Comparison of ENCODE assay signal across 17 cellular contexts in the genomic region with DNA sequence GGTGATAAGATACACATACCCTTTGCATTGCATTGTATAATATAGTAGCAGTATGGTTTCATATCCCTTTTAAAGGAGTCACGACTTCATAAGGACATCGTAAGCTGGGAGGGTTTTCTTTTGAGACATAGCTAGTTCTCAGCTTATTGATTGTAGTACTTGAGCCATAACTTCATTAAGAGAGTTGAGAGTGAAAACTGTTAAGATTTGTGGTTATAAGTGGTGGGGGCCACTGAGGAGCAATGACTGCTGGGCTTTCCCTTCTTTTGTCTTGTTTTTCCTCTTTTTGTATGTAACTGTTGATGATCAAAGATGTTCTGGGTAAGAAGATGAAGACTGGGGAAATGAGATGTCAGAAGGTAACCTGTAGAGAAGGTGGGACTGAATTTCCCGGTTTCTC. TPM values are rescaled to one million over a fixed set of nuclear protein-coding genes. Genes with fewer than 3 reads are reported as not detected.
DNase-seq lines count a peak whose midpoint lies in the region; ATAC-seq, FAIRE-seq and TF ChIP-seq lines count a peak whose summit lies in the region.
"Had no signal": no experiment of that assay in that cellular context is flagged by ENCODE, and none has a peak within 500 bp of the region (broad histone marks: within the 10 kb centered on the region; RNA-seq: fewer than 3 reads in every experiment).

No MANE protein-coding gene starts in this region.

- no peak for TF ChIP-seq POLR2A in GM12891 (IDR thresholded peaks at IDR 0.05; ENCODE audit: low read depth, low read length)

- peak overlapping the region in 2 of 4 donors; percentile 3 to 54 for H3K4me3 Mint-ChIP-seq in CD4-positive, CD25-positive, alpha-beta regulatory T cell
- H3K4me3 Mint-ChIP-seq in activated T-helper 17 cell treated with anti-CD3 and anti-CD28 coated beads, Interleukin-2, amount 50 U/mL, for 72 hours: peak overlapping the region; percentile 48

- H3K4me3 ChIP-seq in CD4-positive, CD25-positive, alpha-beta regulatory T cell (ENCODE audit: low read depth, low read length): no peak overlapping the region
- H3K4me3 ChIP-seq: suprapubic skin had no signal

- peaks cover 4% of the 10 kb centered on the region for H3K36me3 Mint-ChIP-seq in CD4-positive, CD25-positive, alpha-beta regulatory T cell
- peaks cover 32% of the 10 kb centered on the region for H3K36me3 Mint-ChIP-seq in activated T-helper 17 cell treated with anti-CD3 and anti-CD28 coated beads, Interleukin-2, amount 50 U/mL, for 72 hours (ENCODE audit: low read depth)

- peaks cover 4% of the 10 kb centered on the region for H3K36me3 ChIP-seq in CD4-positive, CD25-positive, alpha-beta regulatory T cell (ENCODE audit: control insufficient read depth, insufficient read depth, low read length)
- H3K36me3 ChIP-seq: BE2C, suprapubic skin had no signal

- no peak overlapping the region for H3K27ac ChIP-seq in CD4-positive, CD25-positive, alpha-beta regulatory T cell (ENCODE audit: insufficient read depth, low read length, poor library complexity, severe bottlenecking)
- H3K27ac ChIP-seq: suprapubic skin had no signal

- no peaks in the 10 kb centered on the region for H3K9me3 Mint-ChIP-seq in CD4-positive, CD25-positive, alpha-beta regulatory T cell
- no peaks in the 10 kb centered on the region for H3K9me3 Mint-ChIP-seq in activated T-helper 17 cell treated with anti-CD3 and anti-CD28 coated beads, Interleukin-2, amount 50 U/mL, for 72 hours

- H3K27me3 ChIP-seq in CD4-positive, CD25-positive, alpha-beta regulatory T cell (ENCODE audit: control insufficient read depth, insufficient read depth, low read length): no peaks in the 10 kb centered on the region
- H3K27me3 ChIP-seq: BE2C, suprapubic skin had no signal

- peak overlapping the region in 2 of 3 donors; percentile 29 to 80 for H3K27ac Mint-ChIP-seq in CD4-positive, CD25-positive, alpha-beta regulatory T cell
- peak overlapping the region; percentile 84 for H3K27ac Mint-ChIP-seq in activated T-helper 17 cell treated with anti-CD3 and anti-CD28 coated beads, Interleukin-2, amount 50 U/mL, for 72 hours

- H3K27me3 Mint-ChIP-seq in CD4-positive, CD25-positive, alpha-beta regulatory T cell: no peaks in the 10 kb centered on the region
- H3K27me3 Mint-ChIP-seq in activated T-helper 17 cell treated with anti-CD3 and anti-CD28 coated beads, Interleukin-2, amount 50 U/mL, for 72 hours: no peaks in the 10 kb centered on the region

- FAIRE-seq in GM12891 (lab: Jason Lieb, UNC): no peak
- FAIRE-seq: GM18507 had no signal

- H3K4me1 Mint-ChIP-seq in CD4-positive, CD25-positive, alpha-beta regulatory T cell: peaks cover 29 to 69% (median 48%) of the 10 kb centered on the region in 4 donors
- H3K4me1 Mint-ChIP-seq in activated T-helper 17 cell treated with anti-CD3 and anti-CD28 coated beads, Interleukin-2, amount 50 U/mL, for 72 hours: peaks cover 47% of the 10 kb centered on the region

- ATAC-seq in CD4-positive, CD25-positive, alpha-beta regulatory T cell (ENCODE audit: low read depth in 2 of 2): no peak
- peak; percentile 60 for ATAC-seq in HG02885 (IDR thresholded peaks at IDR 0.05; ENCODE audit: poor library complexity, unreplicated experiment)
- ATAC-seq in activated T-helper 17 cell treated with anti-CD3 and anti-CD28 coated beads, Interleukin-2, amount 50 U/mL, for 72 hours (replicated peaks): peak; percentile 88

- H3K4me1 ChIP-seq in CD4-positive, CD25-positive, alpha-beta regulatory T cell (ENCODE audit: control insufficient read depth, insufficient read depth, low read length, poor library complexity, severe bottlenecking): peaks cover 22% of the 10 kb centered on the region
- H3K4me1 ChIP-seq: BE2C, suprapubic skin had no signal

- H3K9me3 ChIP-seq in CD4-positive, CD25-positive, alpha-beta regulatory T cell (ENCODE audit: control insufficient read depth in 2 of 2, low read length in 2 of 2): no peaks in the 10 kb centered on the region
- H3K9me3 ChIP-seq: BE2C, suprapubic skin had no signal

- DNase-seq in CD4-positive, CD25-positive, alpha-beta regulatory T cell: peak in 1 of 3 donors; percentile 28
- DNase-seq in GM12891 (ENCODE audit: insufficient read length, low spot score): no peak
- DNase-seq in NCI-H2029 treated with DMSO at 0.1 percent for 48 hours (lab: John Stamatoyannopoulos, UW): no peak
- no peak for DNase-seq in GM03348 (ENCODE audit: low spot score)
- no peak for DNase-seq in NCI-H69 (lab: John Stamatoyannopoulos, UW)
- DNase-seq in SKM-1 treated with dmso at 0.1 percent for 144 hours (lab: John Stamatoyannopoulos, UW; ENCODE audit: unreplicated experiment): no peak
- DNase-seq: activated CD4-positive, alpha-beta T cell treated with anti-CD3 and anti-CD28 coated beads, Interleukin-2, amount 50 U/mL, for 48 hours; amygdala; BE2C; mammary epithelial cell; MM.1S; nucleus accumbens had no signal

TF ChIP-seq in GM12891, 5 proteins besides CTCF, POLR2A, EP300 and RAD21:
- no peak for TF ChIP-seq POLR2AphosphoS5 (IDR thresholded peaks at IDR 0.05; ENCODE audit: low read depth, low read length)
- TF ChIP-seq SPI1 (IDR thresholded peaks at IDR 0.05; ENCODE audit: low read depth, low read length): peak; percentile 65
- no peak for TF ChIP-seq TAF1 (IDR thresholded peaks at IDR 0.05; ENCODE audit: low read depth, low read length)
- no peak for TF ChIP-seq PAX5 (IDR thresholded peaks at IDR 0.05; ENCODE audit: insufficient read depth, low read length, severe bottlenecking)
- no peak for TF ChIP-seq POU2F2 (IDR thresholded peaks at IDR 0.05; ENCODE audit: low read depth, low read length)

RNA-seq across cellular contexts. Expression of a gene that starts 11.0 kb away (rescaled TPM):
- total RNA-seq in CD4-positive, CD25-positive, alpha-beta regulatory T cell: 38.0 TPM
- 1 to 10 TPM; 2.9 to 4.6 (median 4.0) TPM for polyA plus RNA-seq in CD4-positive, CD25-positive, alpha-beta regulatory T cell
- 47.7 TPM for polyA plus RNA-seq in GM12891 (2012; ENCODE audit: low read depth, missing spikeins)
- 10 to 100 TPM; 54.1 to 77.8 TPM for total RNA-seq in activated T-helper 17 cell treated with anti-CD3 and anti-CD28 coated beads, Interleukin-2, amount 50 U/mL, for 72 hours

RNA-seq across cellular contexts. Expression of a gene that starts 12.0 kb away (rescaled TPM):
- 15.1 TPM for total RNA-seq in CD4-positive, CD25-positive, alpha-beta regulatory T cell
- 10 to 100 TPM; 57.6 to 83.6 (median 72.8) TPM for polyA plus RNA-seq in CD4-positive, CD25-positive, alpha-beta regulatory T cell
- polyA plus RNA-seq in GM12891 (2012; ENCODE audit: low read depth, missing spikeins): 27.5 TPM
- 10 to 100 TPM; 18.6 to 26.8 TPM for total RNA-seq in activated T-helper 17 cell treated with anti-CD3 and anti-CD28 coated beads, Interleukin-2, amount 50 U/mL, for 72 hours

RNA-seq across cellular contexts. Expression of a gene that starts 47.2 kb away (rescaled TPM):
- 2.0 TPM for total RNA-seq in CD4-positive, CD25-positive, alpha-beta regulatory T cell
- under 1 TPM in 1 of 4 donors, not detected in 3; 0.46 TPM for polyA plus RNA-seq in CD4-positive, CD25-positive, alpha-beta regulatory T cell
- 0.55 TPM for polyA plus RNA-seq in GM12891 (2012; ENCODE audit: low read depth, missing spikeins)
- total RNA-seq in activated T-helper 17 cell treated with anti-CD3 and anti-CD28 coated beads, Interleukin-2, amount 50 U/mL, for 72 hours: 1 to 10 TPM in 1 of 2 donors, under 1 TPM in 1; 0.58 to 1.3 TPM
- total RNA-seq: Daoy had no signal

Comparison
In these comparisons a context has a peak if more than half of its experiments do, and no peak if none do; other contexts are left out.
1. ATAC-seq: peak in HG02885 (single experiment) and activated T-helper 17 cell treated with anti-CD3 and anti-CD28 coated beads, Interleukin-2, amount 50 U/mL, for 72 hours (single experiment); none in CD4-positive, CD25-positive, alpha-beta regulatory T cell (0 of 2).